ENCODE assay signal across 9 cellular contexts in the genomic region with DNA sequence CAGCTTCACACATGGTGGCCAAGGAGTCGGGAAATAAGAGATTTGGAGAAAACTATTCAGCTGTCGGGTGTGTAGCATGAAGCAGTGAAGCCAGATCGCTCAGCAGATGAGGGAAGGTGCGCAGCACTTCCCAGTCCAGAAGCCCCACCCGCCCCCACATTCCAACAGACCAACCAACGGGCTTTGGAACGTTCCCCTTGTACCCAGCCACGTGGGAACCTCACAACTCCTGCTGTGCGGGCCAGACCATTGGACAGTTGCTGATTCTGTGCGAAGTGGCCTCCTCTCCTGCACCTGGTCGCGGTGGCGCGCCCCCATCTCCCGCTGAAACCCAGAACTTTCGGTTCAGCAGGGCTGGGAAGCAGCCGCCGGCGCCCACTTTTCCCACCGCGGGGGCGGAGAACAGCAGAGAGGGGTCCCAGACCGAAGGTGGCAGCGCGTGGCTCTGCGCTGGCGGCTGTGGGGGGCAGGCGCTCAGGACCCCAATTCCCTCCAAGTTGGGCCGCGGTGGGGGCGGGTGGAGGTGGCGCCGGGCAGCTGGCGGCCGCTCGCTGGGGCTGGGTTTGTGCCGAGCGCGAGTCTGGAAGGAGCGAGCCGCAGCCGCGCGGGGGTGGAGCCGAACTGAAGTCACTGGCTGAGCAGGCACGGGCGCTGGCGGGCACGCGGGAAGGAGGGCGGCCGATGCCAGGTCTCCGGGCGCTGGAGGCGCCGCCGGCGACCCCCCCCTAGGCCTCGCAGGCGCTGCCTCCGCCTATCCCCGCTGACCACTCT.
DNase-seq lines count a peak whose midpoint lies in the region; TF ChIP-seq lines count a peak whose summit lies in the region.
"Had no signal": no experiment of that assay in that cellular context is flagged by ENCODE, and none has a peak within 500 bp of the region (broad histone marks: within the 10 kb centered on the region; RNA-seq: fewer than 3 reads in every experiment).

No MANE protein-coding gene starts in this region.

- H3K23ac ChIP-seq in neuronal stem cell (ENCODE audit: low read depth, low read length, poor library complexity), result peak overlapping the region; percentile 14

- no peak overlapping the region for H3K9ac ChIP-seq in neuronal stem cell (ENCODE audit: low read depth, low read length, poor library complexity)

- peak overlapping the region; percentile 91 for H3K18ac ChIP-seq in neuronal stem cell (ENCODE audit: low read length)

- DNase-seq in AG08396 (ENCODE audit: low spot score) (peak; percentile 25), RPMI7951 (ENCODE audit: low read depth) (peak; percentile 57), cardiac muscle cell (ENCODE audit: low read depth in 1 of 2, low spot score in 1 of 2) (peak; percentile 20 to 25), neuronal stem cell (ENCODE audit: low spot score) (peak; percentile 26), NCI-H1105 (lab: John Stamatoyannopoulos, UW) (no peak), NOMO-1 treated with dmso at 0.1 percent for 144 hours (lab: John Stamatoyannopoulos, UW; ENCODE audit: unreplicated experiment) (no peak), Kasumi-1 (lab: John Stamatoyannopoulos, UW) (no peak)
- no peak for DNase-seq in activated effector memory CD4-positive, alpha-beta T cell treated with anti-CD3 and anti-CD28 coated beads, Interleukin-2, amount 50 U/mL, for 16 hours
- DNase-seq: DND-41 had no signal

- H2BK12ac ChIP-seq in neuronal stem cell (ENCODE audit: low read length), result peak overlapping the region; percentile 14

- no peak overlapping the region for H3K14ac ChIP-seq in neuronal stem cell (ENCODE audit: low read length)

- H3K27ac ChIP-seq in cardiac muscle cell (no peak overlapping the region), neuronal stem cell (replicated peaks; ENCODE audit: low read length) (no peak overlapping the region)

- H3K4me3 ChIP-seq in cardiac muscle cell (peak overlapping the region; percentile 26), neuronal stem cell (ENCODE audit: low read length in 2 of 2) (peak overlapping the region in 1 of 2 donors; percentile 72)

- peak overlapping the region; percentile 64 for H2BK120ac ChIP-seq in neuronal stem cell (ENCODE audit: low read depth, low read length)

- no peak for TF ChIP-seq CTCF in cardiac muscle cell (IDR thresholded peaks at IDR 0.05; ENCODE audit: low read depth, low read length)

- no peak overlapping the region for H2BK15ac ChIP-seq in neuronal stem cell (ENCODE audit: low read length)

- no CpG with 5 or more reads among the region's 62 CpGs for WGBS in neuronal stem cell (ENCODE audit: extremely low coverage in 2 of 2, insufficient read length in 2 of 2, insufficient replicate concordance in 1 of 2), 2 donors

- no peak overlapping the region for H4K8ac ChIP-seq in neuronal stem cell (ENCODE audit: low read depth, low read length)

- H3K4me1 ChIP-seq in cardiac muscle cell (ENCODE audit: low read depth) (no peaks in the 10 kb centered on the region), neuronal stem cell (ENCODE audit: control insufficient read depth in 2 of 2, insufficient read depth in 1 of 2, low read depth in 1 of 2, low read length in 2 of 2) (no peaks in the 10 kb centered on the region)

- no peak overlapping the region for H3K4ac ChIP-seq in neuronal stem cell (ENCODE audit: low read length)

- H2AK5ac ChIP-seq in neuronal stem cell (ENCODE audit: low read depth, low read length), result no peak overlapping the region

- H3K27me3 ChIP-seq in cardiac muscle cell (peaks cover 25% of the 10 kb centered on the region), neuronal stem cell (ENCODE audit: control insufficient read depth in 3 of 3, insufficient read depth in 3 of 3, low read depth in 1 of 3, low read length in 3 of 3) (peaks cover 0 to 45% (median 10%) of the 10 kb centered on the region in 3 experiments)

- no peak overlapping the region for H4K91ac ChIP-seq in neuronal stem cell (ENCODE audit: low read depth, low read length, poor library complexity)

- no peaks in the 10 kb centered on the region for H3K79me1 ChIP-seq in neuronal stem cell (ENCODE audit: low read depth, low read length)

- H3K36me3 ChIP-seq in cardiac muscle cell, result no peaks in the 10 kb centered on the region
- H3K36me3 ChIP-seq in neuronal stem cell (replicated peaks in 1 of 2; ENCODE audit: control insufficient read depth in 2 of 2, insufficient read depth in 2 of 2, low read length in 2 of 2), result no peaks in the 10 kb centered on the region

- H3K9me3 ChIP-seq in cardiac muscle cell (ENCODE audit: low read depth) (no peaks in the 10 kb centered on the region), neuronal stem cell (replicated peaks in 1 of 2; ENCODE audit: control insufficient read depth in 2 of 2, insufficient read depth in 1 of 2, low read depth in 1 of 2, low read length in 2 of 2) (no peaks in the 10 kb centered on the region)

- H2AFZ ChIP-seq in neuronal stem cell (ENCODE audit: low read length), result peak overlapping the region; percentile 85

- H3K4me2 ChIP-seq in neuronal stem cell (ENCODE audit: insufficient read depth, low read length, poor library complexity, severe bottlenecking), result peak overlapping the region; percentile 89

- no peak overlapping the region for H2BK5ac ChIP-seq in neuronal stem cell (ENCODE audit: low read length)

Comparison
In these comparisons a context has a peak if more than half of its experiments do, and no peak if none do; other contexts are left out.
1. DNase-seq: peak in AG08396 (single experiment), RPMI7951 (single experiment), cardiac muscle cell (2 of 2) and neuronal stem cell (single experiment); none in NCI-H1105 (single experiment), NOMO-1 treated with dmso at 0.1 percent for 144 hours (single experiment), Kasumi-1 (0 of 2) and activated effector memory CD4-positive, alpha-beta T cell treated with anti-CD3 and anti-CD28 coated beads, Interleukin-2, amount 50 U/mL, for 16 hours (single experiment).